ENCODE assay signal across 1 cellular context in the genomic region with DNA sequence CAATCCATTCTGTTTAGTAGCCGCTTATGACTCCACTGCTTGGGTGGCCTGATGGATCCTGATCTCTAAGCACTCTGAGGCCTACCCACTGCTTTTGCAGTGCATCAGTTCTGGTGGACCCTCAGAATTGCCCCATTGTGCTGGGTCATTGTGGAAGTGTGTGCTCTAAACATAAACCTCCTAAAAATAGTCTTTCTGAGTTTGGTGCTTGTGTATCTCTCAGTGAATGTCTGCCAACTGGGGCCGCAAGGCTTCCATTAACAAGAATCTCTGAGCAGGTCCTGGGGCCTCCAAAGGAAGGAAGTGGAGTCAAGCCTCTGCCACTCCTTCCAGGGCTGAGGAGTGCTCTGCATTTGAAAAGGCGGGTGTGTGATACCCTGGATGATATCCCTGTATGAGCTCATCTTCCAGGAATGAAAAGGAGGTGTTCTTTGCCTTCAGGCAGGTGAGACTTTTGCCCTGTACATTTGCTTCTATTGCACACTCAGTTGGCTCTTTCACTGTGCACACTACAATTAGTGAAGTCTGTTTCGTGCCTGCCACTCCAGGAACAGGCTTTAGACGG.
TF ChIP-seq lines count a peak whose summit lies in the region.

No MANE protein-coding gene starts in this region.

TF ChIP-seq in H1, 55 proteins besides CTCF, POLR2A, EP300 and RAD21:
- TF ChIP-seq TAF1 (IDR thresholded peaks at IDR 0.05; ENCODE audit: low read depth, low read length) (no peak), CREB1 (IDR thresholded peaks at IDR 0.05) (no peak), KDM5A (IDR thresholded peaks at IDR 0.05; ENCODE audit: low read length) (no peak), YY1 (IDR thresholded peaks at IDR 0.05; ENCODE audit: low read depth, low read length) (no peak), POLR2AphosphoS5 (IDR thresholded peaks at IDR 0.05; ENCODE audit: low read depth, low read length) (no peak), EZH2 (IDR thresholded peaks at IDR 0.05; ENCODE audit: low read depth, low read length, severe bottlenecking) (no peak), MAX (IDR thresholded peaks at IDR 0.05) (no peak), TBP (IDR thresholded peaks at IDR 0.05; ENCODE audit: low read depth, low read length) (no peak), NRF1 (IDR thresholded peaks at IDR 0.05; ENCODE audit: low read depth, low read length) (no peak), BCL11A (IDR thresholded peaks at IDR 0.05; ENCODE audit: low read depth in 2 of 2, low read length in 2 of 2) (no peak), EGR1 (IDR thresholded peaks at IDR 0.05; ENCODE audit: borderline replicate concordance, low read depth, low read length) (no peak), ATF2 (IDR thresholded peaks at IDR 0.05; ENCODE audit: low read length) (no peak), SP1 (IDR thresholded peaks at IDR 0.05; ENCODE audit: low read depth, low read length) (no peak), TCF12 (IDR thresholded peaks at IDR 0.05; ENCODE audit: low read depth, low read length) (no peak), CBX5 (IDR thresholded peaks at IDR 0.05; ENCODE audit: low read depth, low read length) (no peak), KDM1A (IDR thresholded peaks at IDR 0.05; ENCODE audit: borderline replicate concordance, low read length) (no peak), SIX5 (IDR thresholded peaks at IDR 0.05; ENCODE audit: low read depth, low read length) (no peak), JUN (IDR thresholded peaks at IDR 0.05; ENCODE audit: low read depth, low read length) (no peak)
